Comparison of ENCODE assay signal across 1 cellular context in the genomic region with DNA sequence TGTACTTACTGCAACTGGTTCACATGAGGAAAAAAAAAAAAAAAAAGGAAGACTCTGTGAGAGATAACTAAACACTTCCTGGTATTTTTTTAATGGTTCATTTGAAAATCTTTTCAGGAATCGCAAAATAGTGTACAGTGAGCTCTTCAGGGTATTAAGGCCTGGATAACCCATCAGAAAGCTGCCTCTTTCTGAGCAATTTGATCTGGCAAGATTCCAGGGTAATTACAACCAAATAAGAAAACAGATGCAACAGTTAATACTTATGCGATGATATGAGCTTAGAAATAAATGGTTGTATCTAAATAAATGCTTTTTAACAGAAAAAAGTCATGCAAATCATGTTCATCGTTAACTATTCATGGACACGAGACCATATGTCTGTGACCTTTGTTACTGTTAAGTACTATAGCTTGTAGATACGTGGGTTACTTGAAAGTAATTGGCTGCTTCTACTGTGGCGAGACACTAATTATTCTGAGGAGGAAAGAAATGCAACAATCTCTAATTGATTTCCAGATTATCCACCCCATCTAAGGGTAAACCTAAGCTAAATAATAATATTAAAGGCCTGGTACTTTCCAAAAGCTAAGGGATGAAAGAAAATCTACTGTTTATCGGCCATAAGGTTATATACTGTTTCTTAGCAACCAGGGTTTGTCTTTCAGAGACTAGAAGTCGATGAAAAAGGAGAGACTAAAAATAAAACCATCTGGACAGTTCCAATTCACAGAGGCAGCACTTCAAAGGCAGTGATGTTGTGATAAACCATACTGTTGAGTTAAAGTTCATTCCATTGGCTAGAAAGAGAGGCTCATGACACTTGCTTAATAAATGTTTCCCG.
TF ChIP-seq lines count a peak whose summit lies in the region.

No MANE protein-coding gene starts in this region.

TF ChIP-seq in WTC11, 78 proteins besides CTCF, POLR2A, EP300 and RAD21 (continued from another document):
- TF ChIP-seq, protein P1, sequence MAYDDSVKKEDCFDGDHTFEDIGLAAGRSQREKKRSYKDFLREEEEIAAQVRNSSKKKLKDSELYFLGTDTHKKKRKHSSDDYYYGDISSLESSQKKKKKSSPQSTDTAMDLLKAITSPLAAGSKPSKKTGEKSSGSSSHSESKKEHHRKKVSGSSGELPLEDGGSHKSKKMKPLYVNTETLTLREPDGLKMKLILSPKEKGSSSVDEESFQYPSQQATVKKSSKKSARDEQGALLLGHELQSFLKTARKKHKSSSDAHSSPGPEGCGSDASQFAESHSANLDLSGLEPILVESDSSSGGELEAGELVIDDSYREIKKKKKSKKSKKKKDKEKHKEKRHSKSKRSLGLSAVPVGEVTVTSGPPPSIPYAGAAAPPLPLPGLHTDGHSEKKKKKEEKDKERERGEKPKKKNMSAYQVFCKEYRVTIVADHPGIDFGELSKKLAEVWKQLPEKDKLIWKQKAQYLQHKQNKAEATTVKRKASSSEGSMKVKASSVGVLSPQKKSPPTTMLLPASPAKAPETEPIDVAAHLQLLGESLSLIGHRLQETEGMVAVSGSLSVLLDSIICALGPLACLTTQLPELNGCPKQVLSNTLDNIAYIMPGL (CRISPR knock-in tag; IDR thresholded peaks at IDR 0.05), result no peak
- TF ChIP-seq, protein P2, sequence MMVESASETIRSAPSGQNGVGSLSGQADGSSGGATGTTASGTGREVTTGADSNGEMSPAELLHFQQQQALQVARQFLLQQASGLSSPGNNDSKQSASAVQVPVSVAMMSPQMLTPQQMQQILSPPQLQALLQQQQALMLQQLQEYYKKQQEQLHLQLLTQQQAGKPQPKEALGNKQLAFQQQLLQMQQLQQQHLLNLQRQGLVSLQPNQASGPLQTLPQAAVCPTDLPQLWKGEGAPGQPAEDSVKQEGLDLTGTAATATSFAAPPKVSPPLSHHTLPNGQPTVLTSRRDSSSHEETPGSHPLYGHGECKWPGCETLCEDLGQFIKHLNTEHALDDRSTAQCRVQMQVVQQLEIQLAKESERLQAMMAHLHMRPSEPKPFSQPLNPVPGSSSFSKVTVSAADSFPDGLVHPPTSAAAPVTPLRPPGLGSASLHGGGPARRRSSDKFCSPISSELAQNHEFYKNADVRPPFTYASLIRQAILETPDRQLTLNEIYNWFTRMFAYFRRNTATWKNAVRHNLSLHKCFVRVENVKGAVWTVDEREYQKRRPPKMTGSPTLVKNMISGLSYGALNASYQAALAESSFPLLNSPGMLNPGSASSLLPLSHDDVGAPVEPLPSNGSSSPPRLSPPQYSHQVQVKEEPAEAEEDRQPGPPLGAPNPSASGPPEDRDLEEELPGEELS (CRISPR knock-in tag; IDR thresholded peaks at IDR 0.05), result no peak
- TF ChIP-seq CBFB (CRISPR knock-in tag; IDR thresholded peaks at IDR 0.05; ENCODE audit: low read depth) (no peak), NR2C2 (CRISPR knock-in tag; IDR thresholded peaks at IDR 0.05) (no peak)
TF ChIP-seq in WTC11: peak in this region for 0.
